8 cellular contexts compared by ENCODE assay signal in genomic region chr1:200039849-200040479, GRCh38. TPM values are rescaled to one million over a fixed set of nuclear protein-coding genes. Genes with fewer than 3 reads are reported as not detected.
A peak's percentile ranks its signal among the peaks of the same experiment; 100 is the strongest.
DNase-seq lines count a peak whose midpoint lies in the region; ATAC-seq, FAIRE-seq and TF ChIP-seq lines count a peak whose summit lies in the region.

No MANE protein-coding gene starts in this region.

- WGBS in testis, 2 donors = 3 to 4% methylated on average over 19 to 26 of the region's 26 CpGs

- no peak for TF ChIP-seq CTCF in testis (IDR thresholded peaks at IDR 0.05)

- H3K27me3 Mint-ChIP-seq in activated CD4-positive, alpha-beta T cell treated with anti-CD3 and anti-CD28 coated beads, Interleukin-2, amount 10 ng/mL, durations not matched to agents 24 days and 14 days = peaks cover 46% of the 10 kb centered on the region
- peaks cover 46% of the 10 kb centered on the region for H3K27me3 Mint-ChIP-seq in activated T-cell treated with anti-CD3 and anti-CD28 coated beads, Interleukin-2, amount 50 U/mL, for 72 hours (ENCODE audit: low read depth)

- peak overlapping the region in 1 of 2 donors; percentile 30 for H3K27ac ChIP-seq in testis

- peak overlapping the region; percentile 37 to 48 for H3K4me3 ChIP-seq in testis

- no peaks in the 10 kb centered on the region for H3K9me3 Mint-ChIP-seq in activated CD4-positive, alpha-beta T cell treated with anti-CD3 and anti-CD28 coated beads, Interleukin-2, amount 10 ng/mL, durations not matched to agents 24 days and 14 days
- H3K9me3 Mint-ChIP-seq in activated T-cell treated with anti-CD3 and anti-CD28 coated beads, Interleukin-2, amount 50 U/mL, for 72 hours = no peaks in the 10 kb centered on the region

- no peak for DNase-seq in activated CD4-positive, alpha-beta T cell treated with anti-CD3 and anti-CD28 coated beads, Interleukin-2, amount 10 ng/mL, durations not matched to agents 24 days and 14 days
- DNase-seq in activated CD4-positive, alpha-beta T cell treated with anti-CD3 and anti-CD28 coated beads for 4 hours = no peak
- DNase-seq in activated T-cell treated with anti-CD3 and anti-CD28 coated beads, Interleukin-2, amount 50 U/mL, for 72 hours = no peak
- no peak for DNase-seq in left lobe of liver (ENCODE audit: low spot score)
- DNase-seq in testis = no peak
- no peak for DNase-seq in NCI-H128 (lab: John Stamatoyannopoulos, UW; ENCODE audit: unreplicated experiment)
- DNase-seq in HTR-8/SVneo (ENCODE audit: insufficient read length, low spot score) = no peak
- no peak for DNase-seq in amniotic stem cell (lab: John Stamatoyannopoulos, UW)

- no peaks in the 10 kb centered on the region for H3K9me3 ChIP-seq in testis

- FAIRE-seq in HTR-8/SVneo (lab: Jason Lieb, UNC) = no peak

- H3K36me3 Mint-ChIP-seq in activated CD4-positive, alpha-beta T cell treated with anti-CD3 and anti-CD28 coated beads, Interleukin-2, amount 10 ng/mL, durations not matched to agents 24 days and 14 days (ENCODE audit: low read depth) = peaks cover 3% of the 10 kb centered on the region
- H3K36me3 Mint-ChIP-seq in activated T-cell treated with anti-CD3 and anti-CD28 coated beads, Interleukin-2, amount 50 U/mL, for 72 hours (ENCODE audit: insufficient read depth in 2 of 2) = no peaks in the 10 kb centered on the region

- peak overlapping the region; percentile 4 for H3K27ac Mint-ChIP-seq in activated CD4-positive, alpha-beta T cell treated with anti-CD3 and anti-CD28 coated beads, Interleukin-2, amount 10 ng/mL, durations not matched to agents 24 days and 14 days
- H3K27ac Mint-ChIP-seq in activated T-cell treated with anti-CD3 and anti-CD28 coated beads, Interleukin-2, amount 50 U/mL, for 72 hours = no peak overlapping the region

- intact Hi-C loops in activated CD4-positive, alpha-beta T cell treated with anti-CD3 and anti-CD28 coated beads, Interleukin-2, amount 10 ng/mL, durations not matched to agents 24 days and 14 days (cut with micrococcal nuclease) = loop anchor here (10.0 kb wide), 1 partner anchor 355 kb away; no protein-coding TSS in a partner anchor
- intact Hi-C loops in testis (cut with DNase I; ENCODE audit: low total_unique reads) = no loop called here

- ATAC-seq in activated T-cell treated with anti-CD3 and anti-CD28 coated beads, Interleukin-2, amount 50 U/mL, for 72 hours (replicated peaks in 1 of 2) = no peak
- ATAC-seq in left lobe of liver = peak; percentile 5

- TF ChIP-seq POLR2A in testis (IDR thresholded peaks at IDR 0.05) = no peak

- peaks cover 14% of the 10 kb centered on the region for H3K4me1 Mint-ChIP-seq in activated CD4-positive, alpha-beta T cell treated with anti-CD3 and anti-CD28 coated beads, Interleukin-2, amount 10 ng/mL, durations not matched to agents 24 days and 14 days
- peaks cover 22% of the 10 kb centered on the region for H3K4me1 Mint-ChIP-seq in activated T-cell treated with anti-CD3 and anti-CD28 coated beads, Interleukin-2, amount 50 U/mL, for 72 hours (ENCODE audit: low read depth)

- no peak overlapping the region for H3K4me3 Mint-ChIP-seq in activated CD4-positive, alpha-beta T cell treated with anti-CD3 and anti-CD28 coated beads, Interleukin-2, amount 10 ng/mL, durations not matched to agents 24 days and 14 days
- peak overlapping the region; percentile 54 to 84 for H3K4me3 Mint-ChIP-seq in activated T-cell treated with anti-CD3 and anti-CD28 coated beads, Interleukin-2, amount 50 U/mL, for 72 hours

- H3K36me3 ChIP-seq in testis (ENCODE audit: low read depth, missing control alignments) = no peaks in the 10 kb centered on the region

- no peaks in the 10 kb centered on the region for H3K27me3 ChIP-seq in testis

- H3K4me1 ChIP-seq in testis = peaks cover 9% of the 10 kb centered on the region

RNA-seq across cellular contexts. Expression of gene NR5A2, which starts 12.5 kb away (rescaled TPM):
- total RNA-seq in activated CD4-positive, alpha-beta T cell treated with anti-CD3 and anti-CD28 coated beads, Interleukin-2, amount 10 ng/mL, durations not matched to agents 24 days and 14 days = not detected in 2 replicates
- total RNA-seq in activated T-cell treated with anti-CD3 and anti-CD28 coated beads, Interleukin-2, amount 50 U/mL, for 72 hours = under 1 TPM; 0.07 to 0.16 TPM
- total RNA-seq in left lobe of liver (27.9 TPM), testis (1 to 10 TPM; 2.3 to 4.4 TPM)
- polyA plus RNA-seq in testis (ENCODE audit: insufficient read depth, low read depth, low replicate concordance) = 1.3 TPM
